Comparison of ENCODE assay signal across 11 cellular contexts in the genomic region with DNA sequence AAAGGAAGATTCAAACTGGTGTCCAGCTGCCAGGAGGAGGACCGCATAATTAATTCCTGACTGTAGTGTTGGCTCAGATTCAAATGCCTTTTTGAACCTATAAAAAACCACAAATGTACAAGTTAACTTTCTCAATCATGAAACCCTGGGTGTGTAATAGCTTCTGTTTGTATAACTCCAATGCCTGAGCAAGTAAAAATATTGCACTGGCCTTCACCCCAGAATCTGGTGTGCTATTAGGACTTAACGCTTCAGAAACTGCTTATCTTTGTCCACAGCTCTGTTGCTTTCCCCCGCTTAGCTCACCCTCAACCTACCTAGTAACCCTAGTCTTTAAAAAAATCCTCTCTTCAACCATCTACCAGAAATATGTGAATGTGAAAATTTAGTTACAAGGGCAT.
DNase-seq lines count a peak whose midpoint lies in the region; ATAC-seq and TF ChIP-seq lines count a peak whose summit lies in the region.
"Had no signal": no experiment of that assay in that cellular context is flagged by ENCODE, and none has a peak within 500 bp of the region (broad histone marks: within the 10 kb centered on the region; RNA-seq: fewer than 3 reads in every experiment).

No MANE protein-coding gene starts in this region.

- H3K4me3 ChIP-seq in PC-9 = no peak overlapping the region; the same call in 1 of the 2 replicates

- 0 out of 2 replicates have a peak, but pooled peaks cover 5% of the 10 kb centered on the region for H3K9me3 ChIP-seq in PC-9 (ENCODE audit: insufficient read depth, low read depth)

- H3K27ac ChIP-seq in PC-9 (peak overlapping the region; percentile 61), epithelial cell of prostate (peak overlapping the region; percentile 29)

- no peaks in the 10 kb centered on the region for H3K9me2 ChIP-seq in PC-9 (ENCODE audit: insufficient read depth)

- no peak for ATAC-seq in activated naive CD8-positive, alpha-beta T cell treated with anti-CD3 and anti-CD28 coated beads, Interleukin-2, amount 50 U/mL, for 24 hours

- CTCF ChIA-PET in PC-9 (lab: Charles Lee) = interaction anchor here (1.8 kb wide), 2 partner anchors 25 to 123 kb away, joined by 4 to 11 read pairs; partner anchors contain the start of gene MAP3K5

- no peaks in the 10 kb centered on the region for H3K79me2 ChIP-seq in PC-9 (ENCODE audit: low read depth)

- H3K4me3 Mint-ChIP-seq in nephron = no peak overlapping the region
- no peak overlapping the region for H3K4me3 Mint-ChIP-seq in activated naive CD8-positive, alpha-beta T cell treated with anti-CD3 and anti-CD28 coated beads, Interleukin-2, amount 50 U/mL, for 24 hours
- H3K4me3 Mint-ChIP-seq: activated naive CD4-positive, alpha-beta T cell treated with anti-CD3 and anti-CD28 coated beads, Interleukin-2, amount 50 U/mL, for 24 hours; neural crest cell had no signal

- TF ChIP-seq CTCF in PC-9 (conservative IDR thresholded peaks at IDR 0.05) (no peak), nephron (IDR thresholded peaks at IDR 0.05; ENCODE audit: unreplicated experiment in 3 of 3) (no peak)

- peak overlapping the region; percentile 40 to 59 (median 51) for H3K27ac Mint-ChIP-seq in nephron
- H3K27ac Mint-ChIP-seq in activated naive CD8-positive, alpha-beta T cell treated with anti-CD3 and anti-CD28 coated beads, Interleukin-2, amount 50 U/mL, for 24 hours = no peak overlapping the region
- H3K27ac Mint-ChIP-seq: activated naive CD4-positive, alpha-beta T cell treated with anti-CD3 and anti-CD28 coated beads, Interleukin-2, amount 50 U/mL, for 24 hours had no signal

- peak overlapping the region; percentile 52 for H3K4me2 ChIP-seq in PC-9

- H3K9me3 Mint-ChIP-seq in nephron = peaks cover 15% of the 10 kb centered on the region
- H3K9me3 Mint-ChIP-seq in activated naive CD8-positive, alpha-beta T cell treated with anti-CD3 and anti-CD28 coated beads, Interleukin-2, amount 50 U/mL, for 24 hours = peaks cover 9% of the 10 kb centered on the region

- no peak overlapping the region for H2AFZ ChIP-seq in PC-9

- BruUV-seq in PC-9 (replicated peaks; lab: Mats Ljungman, UMichigan) = no TSS peak

- H3K27me3 Mint-ChIP-seq in nephron (ENCODE audit: low read depth) = no peaks in the 10 kb centered on the region
- H3K27me3 Mint-ChIP-seq in activated naive CD8-positive, alpha-beta T cell treated with anti-CD3 and anti-CD28 coated beads, Interleukin-2, amount 50 U/mL, for 24 hours = no peaks in the 10 kb centered on the region
- H3K27me3 Mint-ChIP-seq: activated naive CD4-positive, alpha-beta T cell treated with anti-CD3 and anti-CD28 coated beads, Interleukin-2, amount 50 U/mL, for 24 hours had no signal

- H3F3A ChIP-seq in PC-9 (ENCODE audit: insufficient read depth, low read depth) = peaks cover 22% of the 10 kb centered on the region

- intact Hi-C loops in PC-9 (cut with micrococcal nuclease; ENCODE audit: unreplicated experiment) = no loop called here

- peaks cover 10% of the 10 kb centered on the region for H3K36me3 Mint-ChIP-seq in nephron (ENCODE audit: low read depth)
- H3K36me3 Mint-ChIP-seq in activated naive CD8-positive, alpha-beta T cell treated with anti-CD3 and anti-CD28 coated beads, Interleukin-2, amount 50 U/mL, for 24 hours (ENCODE audit: low read depth) = peaks cover 14% of the 10 kb centered on the region

- H4K20me1 ChIP-seq in PC-9 (ENCODE audit: insufficient read depth) = no peaks in the 10 kb centered on the region

- peaks cover 32% of the 10 kb centered on the region for H3K4me1 ChIP-seq in PC-9 (replicated peaks; ENCODE audit: insufficient read depth)

- H3K4me1 Mint-ChIP-seq in nephron = peaks cover 14% of the 10 kb centered on the region
- H3K4me1 Mint-ChIP-seq in activated naive CD8-positive, alpha-beta T cell treated with anti-CD3 and anti-CD28 coated beads, Interleukin-2, amount 50 U/mL, for 24 hours = no peaks in the 10 kb centered on the region
- H3K4me1 Mint-ChIP-seq: activated naive CD4-positive, alpha-beta T cell treated with anti-CD3 and anti-CD28 coated beads, Interleukin-2, amount 50 U/mL, for 24 hours; neural crest cell had no signal

- peak; percentile 63 for DNase-seq in Daoy (ENCODE audit: low read depth)
- peak in 1 of 2 experiments; percentile 93 for DNase-seq in PC-9
- DNase-seq in epithelial cell of prostate (ENCODE audit: low read depth, low spot score) = peak; percentile 60
- DNase-seq in activated naive CD8-positive, alpha-beta T cell treated with anti-CD3 and anti-CD28 coated beads, Interleukin-2, amount 50 U/mL, for 24 hours = no peak
- no peak for DNase-seq in stimulated activated naive CD4-positive, alpha-beta T cell (lab: John Stamatoyannopoulos, UW)
- no peak for DNase-seq in activated CD4-positive, alpha-beta T cell treated with anti-CD3 and anti-CD28 coated beads, Interleukin-2, amount 50 U/mL, for 48 hours
- DNase-seq in DMS153 treated with DMSO at 0.1 percent for 48 hours (lab: John Stamatoyannopoulos, UW; ENCODE audit: unreplicated experiment) = no peak
- DNase-seq: Karpas-422 had no signal

- no peaks in the 10 kb centered on the region for H3K27me3 ChIP-seq in PC-9 (ENCODE audit: insufficient read depth, low read depth)

- POLR2A ChIA-PET in PC-9 (lab: Charles Lee; ENCODE audit: unreplicated experiment) = interaction anchor here (0.6 to 0.7 kb wide), 2 partner anchors 10 to 1058 kb away, joined by 4 to 6 read pairs; no protein-coding TSS in a partner anchor

- peaks cover 6% of the 10 kb centered on the region; the same call in 1 of the 2 replicates for H3K36me3 ChIP-seq in PC-9 (ENCODE audit: low read depth)

Comparison
In these comparisons a context has a peak if more than half of its experiments do, and no peak if none do; other contexts are left out.
1. DNase-seq: peak in Daoy (single experiment) and epithelial cell of prostate (single experiment); none in activated naive CD8-positive, alpha-beta T cell treated with anti-CD3 and anti-CD28 coated beads, Interleukin-2, amount 50 U/mL, for 24 hours (single experiment), stimulated activated naive CD4-positive, alpha-beta T cell (0 of 6), activated CD4-positive, alpha-beta T cell treated with anti-CD3 and anti-CD28 coated beads, Interleukin-2, amount 50 U/mL, for 48 hours (0 of 2) and DMS153 treated with DMSO at 0.1 percent for 48 hours (single experiment).